Comparison of ENCODE assay signal across 8 cellular contexts in the genomic region with DNA sequence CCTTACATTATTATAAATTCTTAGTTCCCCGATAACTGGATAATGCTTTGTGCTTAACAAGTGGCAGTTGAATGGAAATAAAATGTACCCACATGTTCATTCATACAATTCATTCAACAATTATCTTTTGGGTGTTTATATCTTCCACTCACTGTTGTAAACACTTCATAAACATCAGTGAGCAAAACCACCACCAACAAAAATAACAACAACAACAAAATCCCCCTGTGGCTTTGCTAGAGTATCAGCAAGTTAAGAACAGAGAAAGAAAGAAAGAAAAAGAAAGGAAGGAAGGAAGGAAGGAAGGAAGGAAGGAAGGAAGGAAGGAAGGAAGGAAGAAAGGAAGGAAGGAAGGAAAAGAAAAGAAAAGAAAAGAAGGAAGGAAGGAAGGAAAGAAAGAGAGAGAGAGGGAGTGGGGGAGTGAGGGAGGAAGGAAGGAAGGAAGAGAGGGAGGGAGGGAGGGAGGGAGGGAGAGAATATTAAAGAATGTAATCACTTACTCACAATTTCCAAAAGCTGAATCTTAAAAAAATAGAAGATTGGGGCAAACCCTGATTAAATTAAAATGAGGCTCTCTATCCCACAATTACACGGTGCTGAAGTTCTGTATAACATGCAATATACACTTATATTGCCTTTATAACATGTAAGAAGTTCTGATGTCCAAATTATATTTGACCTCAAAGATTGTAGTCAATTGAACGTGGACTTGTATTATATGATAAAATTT.
"Had no signal": no experiment of that assay in that cellular context is flagged by ENCODE, and none has a peak within 500 bp of the region (broad histone marks: within the 10 kb centered on the region; RNA-seq: fewer than 3 reads in every experiment).

No MANE protein-coding gene starts in this region.

- H3K27ac ChIP-seq: HL-60 had no signal

- H2AFZ ChIP-seq: GM23338 had no signal

- H3K4me3 ChIP-seq: GM23338 had no signal

- DNase-seq: H9, HCEC 1CT, IMR-90, KBM-7 had no signal

- H3K4me2 ChIP-seq: GM23338 had no signal

- ATAC-seq: GM23338 had no signal

- FAIRE-seq: H1, H54 had no signal
